ENCODE assay signal across 10 cellular contexts in genomic region chr19:55582284-55582683, GRCh38. TPM values are rescaled to one million over a fixed set of nuclear protein-coding genes. Genes with fewer than 3 reads are reported as not detected.
DNase-seq lines count a peak whose midpoint lies in the region; ATAC-seq and TF ChIP-seq lines count a peak whose summit lies in the region.
"Not testable (repeated sequence)": the region's sequence is repeated elsewhere in the genome, so short reads cannot be mapped to it uniquely, and the experiment has no call there.
"Had no signal": no experiment of that assay in that cellular context is flagged by ENCODE, and none has a peak within 500 bp of the region (broad histone marks: within the 10 kb centered on the region; RNA-seq: fewer than 3 reads in every experiment).

No MANE protein-coding gene starts in this region.

- not testable (repeated sequence) for ATAC-seq in upper lobe of left lung (ENCODE audit: low FRiP score in 2 of 2)

- not testable (repeated sequence) for H3K9ac ChIP-seq in endocrine pancreas (ENCODE audit: control insufficient read depth, insufficient read depth, low read length); liver (ENCODE audit: low read depth in 1 of 2, low read length in 2 of 2); neural progenitor cell

- TF ChIP-seq EP300 in upper lobe of left lung (IDR thresholded peaks at IDR 0.05): not testable (repeated sequence)

- POLR2A ChIA-PET in CD8-positive, alpha-beta memory T cell (lab: Charles Lee): interaction anchor here (1.1 kb wide), 1 partner anchor 44 kb away, joined by 3 read pairs; no protein-coding TSS in a partner anchor

- peaks cover 32 to 46% (median 39%) of the 10 kb centered on the region in 3 donors for H3K4me1 Mint-ChIP-seq in CD8-positive, alpha-beta memory T cell
- H3K4me1 Mint-ChIP-seq in activated T-helper 1 cell treated with anti-CD3 and anti-CD28 coated beads, Interleukin-12 subunit alpha, Interleukin-12 subunit beta, Interleukin-2, Interleukin-4 antibody, amounts not matched to agents 30 ng/mL and 10 ng/mL and 1 ng/mL, durations not matched to agents 14 hours and 24 hours and 36 hours (ENCODE audit: low read depth): peaks cover 34% of the 10 kb centered on the region
- peaks cover 37% of the 10 kb centered on the region for H3K4me1 Mint-ChIP-seq in neural progenitor cell

- DNase-seq in CD8-positive, alpha-beta memory T cell; activated T-helper 1 cell treated with anti-CD3 and anti-CD28 coated beads, Interleukin-12 subunit alpha, Interleukin-12 subunit beta, Interleukin-2, Interleukin-4 antibody, amounts not matched to agents 30 ng/mL and 10 ng/mL and 1 ng/mL, durations not matched to agents 14 hours and 24 hours and 36 hours (ENCODE audit: low spot score); neural progenitor cell (ENCODE audit: low spot score); upper lobe of left lung: not testable (repeated sequence)

- not testable (repeated sequence) for H3K4me3 ChIP-seq in CD8-positive, alpha-beta memory T cell (ENCODE audit: low read length); neural progenitor cell; upper lobe of left lung
- peak overlapping the region; percentile 61 for H3K4me3 ChIP-seq in endocrine pancreas (ENCODE audit: control insufficient read depth, insufficient read depth, low read length)
- peak overlapping the region in 2 of 3 donors; percentile 23 to 95 for H3K4me3 ChIP-seq in liver (ENCODE audit: low read depth in 1 of 3, low read length in 3 of 3)

- H3K79me2 ChIP-seq in neural progenitor cell (ENCODE audit: low read depth): peaks cover 22% of the 10 kb centered on the region

- H3K9me3 ChIP-seq in CD8-positive, alpha-beta memory T cell (ENCODE audit: low read length); endocrine pancreas (ENCODE audit: control insufficient read depth, low read length); liver (ENCODE audit: control insufficient read depth in 4 of 4, low read length in 3 of 4); neural progenitor cell (ENCODE audit: low read depth); upper lobe of left lung: not testable (repeated sequence)

- not testable (repeated sequence) for TF ChIP-seq POLR2A in upper lobe of left lung (IDR thresholded peaks at IDR 0.05)

- TF ChIP-seq RAD21 in liver (IDR thresholded peaks at IDR 0.05): not testable (repeated sequence)

- H3K9me3 Mint-ChIP-seq in CD8-positive, alpha-beta memory T cell; activated T-helper 1 cell treated with anti-CD3 and anti-CD28 coated beads, Interleukin-12 subunit alpha, Interleukin-12 subunit beta, Interleukin-2, Interleukin-4 antibody, amounts not matched to agents 30 ng/mL and 10 ng/mL and 1 ng/mL, durations not matched to agents 14 hours and 24 hours and 36 hours; neural progenitor cell: not testable (repeated sequence)

- H3K36me3 ChIP-seq in CD8-positive, alpha-beta memory T cell (ENCODE audit: insufficient read depth, low read length); endocrine pancreas (ENCODE audit: control insufficient read depth, insufficient read depth, low read length); liver (ENCODE audit: control insufficient read depth in 4 of 4, insufficient read depth in 3 of 4, low read depth in 1 of 4, low read length in 3 of 4); neural progenitor cell: not testable (repeated sequence)
- H3K36me3 ChIP-seq in upper lobe of left lung: peaks cover 3 to 21% (median 13%) of the 10 kb centered on the region in 4 donors

- H3K4me3 Mint-ChIP-seq in CD8-positive, alpha-beta memory T cell: peak overlapping the region in 6 of 7 donors; percentile 5 to 81 (median 34)
- H3K4me3 Mint-ChIP-seq in activated T-helper 1 cell treated with anti-CD3 and anti-CD28 coated beads, Interleukin-12 subunit alpha, Interleukin-12 subunit beta, Interleukin-2, Interleukin-4 antibody, amounts not matched to agents 30 ng/mL and 10 ng/mL and 1 ng/mL, durations not matched to agents 14 hours and 24 hours and 36 hours: peak overlapping the region; percentile 43
- peak overlapping the region; percentile 62 for H3K4me3 Mint-ChIP-seq in neural progenitor cell

- not testable (repeated sequence) for H2AFZ ChIP-seq in neural progenitor cell (replicated peaks)

- not testable (repeated sequence) for H4K20me1 ChIP-seq in neural progenitor cell (ENCODE audit: low read depth)

- H3K27me3 ChIP-seq in CD8-positive, alpha-beta memory T cell (ENCODE audit: insufficient read depth, low read length, poor library complexity, severe bottlenecking); endocrine pancreas (ENCODE audit: control insufficient read depth, insufficient read depth, low read length); liver (ENCODE audit: control insufficient read depth in 4 of 4, insufficient read depth in 4 of 4, low read length in 3 of 4); neural progenitor cell; upper lobe of left lung: not testable (repeated sequence)

- H3K4me2 ChIP-seq in neural progenitor cell: not testable (repeated sequence)

- not testable (repeated sequence) for TF ChIP-seq CTCF in liver (IDR thresholded peaks at IDR 0.05; ENCODE audit: low read depth, low read length, missing input control); neural progenitor cell (IDR thresholded peaks at IDR 0.05); upper lobe of left lung (IDR thresholded peaks at IDR 0.05)

- not testable (repeated sequence) for H3K27me3 Mint-ChIP-seq in CD8-positive, alpha-beta memory T cell; neural progenitor cell (ENCODE audit: insufficient read depth, low read depth)
- peaks cover 21% of the 10 kb centered on the region for H3K27me3 Mint-ChIP-seq in activated T-helper 1 cell treated with anti-CD3 and anti-CD28 coated beads, Interleukin-12 subunit alpha, Interleukin-12 subunit beta, Interleukin-2, Interleukin-4 antibody, amounts not matched to agents 30 ng/mL and 10 ng/mL and 1 ng/mL, durations not matched to agents 14 hours and 24 hours and 36 hours (ENCODE audit: insufficient read depth)

- peaks cover 45% of the 10 kb centered on the region for H3F3A ChIP-seq in neural progenitor cell (ENCODE audit: low read depth)

- H3K27ac Mint-ChIP-seq in CD8-positive, alpha-beta memory T cell: peak overlapping the region in 5 of 8 donors; percentile 5 to 75 (median 25)
- not testable (repeated sequence) for H3K27ac Mint-ChIP-seq in activated T-helper 1 cell treated with anti-CD3 and anti-CD28 coated beads, Interleukin-12 subunit alpha, Interleukin-12 subunit beta, Interleukin-2, Interleukin-4 antibody, amounts not matched to agents 30 ng/mL and 10 ng/mL and 1 ng/mL, durations not matched to agents 14 hours and 24 hours and 36 hours
- H3K27ac Mint-ChIP-seq in neural progenitor cell: peak overlapping the region; percentile 66

- CTCF ChIA-PET in CD8-positive, alpha-beta memory T cell (lab: Charles Lee): interaction anchor here (1.5 kb wide), 1 partner anchor 24 kb away, joined by 3 read pairs; no protein-coding TSS in a partner anchor

- intact Hi-C loops in activated T-helper 1 cell treated with anti-CD3 and anti-CD28 coated beads, Interleukin-12 subunit alpha, Interleukin-12 subunit beta, Interleukin-2, Interleukin-4 antibody, amounts not matched to agents 30 ng/mL and 10 ng/mL and 1 ng/mL, durations not matched to agents 14 hours and 24 hours and 36 hours (cut with micrococcal nuclease): loop anchor here (5.0 kb wide), 1 partner anchor 325 kb away; the partner anchor contains the start of gene PPP6R1

- H3K4me1 ChIP-seq in CD8-positive, alpha-beta memory T cell (ENCODE audit: insufficient read depth, low read length): peaks cover 29% of the 10 kb centered on the region
- not testable (repeated sequence) for H3K4me1 ChIP-seq in endocrine pancreas (ENCODE audit: control insufficient read depth, insufficient read depth, low read length); neural progenitor cell
- H3K4me1 ChIP-seq in liver (ENCODE audit: control insufficient read depth in 4 of 4, insufficient read depth in 4 of 4, low read length in 3 of 4) (peaks cover 7 to 45% (median 36%) of the 10 kb centered on the region in 4 donors), upper lobe of left lung (peaks cover 33 to 53% (median 38%) of the 10 kb centered on the region in 4 donors)

- WGBS in liver: 70% methylated on average over 4 of the region's 4 CpGs
- WGBS in upper lobe of left lung, 2 donors: 65 to 71% methylated on average over 4 of the region's 4 CpGs

- H3K36me3 Mint-ChIP-seq in CD8-positive, alpha-beta memory T cell; activated T-helper 1 cell treated with anti-CD3 and anti-CD28 coated beads, Interleukin-12 subunit alpha, Interleukin-12 subunit beta, Interleukin-2, Interleukin-4 antibody, amounts not matched to agents 30 ng/mL and 10 ng/mL and 1 ng/mL, durations not matched to agents 14 hours and 24 hours and 36 hours (ENCODE audit: low read depth); neural progenitor cell: not testable (repeated sequence)

- H3K27ac ChIP-seq in CD8-positive, alpha-beta memory T cell (ENCODE audit: low read depth, low read length); neural progenitor cell: not testable (repeated sequence)
- peak overlapping the region; percentile 66 to 75 for H3K27ac ChIP-seq in liver (ENCODE audit: low read depth in 1 of 2, low read length in 2 of 2)
- H3K27ac ChIP-seq in upper lobe of left lung: peak overlapping the region; percentile 31 to 95 (median 66)

RNA-seq across cellular contexts. Expression of gene ZNF579, which starts 1.6 kb away (rescaled TPM):
- total RNA-seq in CD8-positive, alpha-beta memory T cell: 1 to 10 TPM; 6.0 to 6.6 TPM
- 0.35 TPM for polyA plus RNA-seq in CD8-positive, alpha-beta memory T cell
- total RNA-seq in activated T-helper 1 cell treated with anti-CD3 and anti-CD28 coated beads, Interleukin-12 subunit alpha, Interleukin-12 subunit beta, Interleukin-2, Interleukin-4 antibody, amounts not matched to agents 30 ng/mL and 10 ng/mL and 1 ng/mL, durations not matched to agents 14 hours and 24 hours and 36 hours: 10.2 and 11.7 TPM in 2 replicates
- under 1 TPM; 0.92 to 0.93 TPM for total RNA-seq in liver
- 1 to 10 TPM; 1.4 to 3.3 TPM for polyA plus RNA-seq in liver
- 2.1 and 15.2 TPM in 2 replicates for total RNA-seq in neural progenitor cell (ENCODE audit: low replicate concordance)
- 10 to 100 TPM in 2 of 6 donors, 1 to 10 TPM in 4; 3.5 to 19.2 (median 8.4) TPM for total RNA-seq in upper lobe of left lung

RNA-seq across cellular contexts. Expression of gene FIZ1, which starts 17.0 kb away (rescaled TPM):
- 10 to 100 TPM; 23.9 to 25.8 TPM for total RNA-seq in CD8-positive, alpha-beta memory T cell
- 4.6 TPM for polyA plus RNA-seq in CD8-positive, alpha-beta memory T cell
- total RNA-seq in activated T-helper 1 cell treated with anti-CD3 and anti-CD28 coated beads, Interleukin-12 subunit alpha, Interleukin-12 subunit beta, Interleukin-2, Interleukin-4 antibody, amounts not matched to agents 30 ng/mL and 10 ng/mL and 1 ng/mL, durations not matched to agents 14 hours and 24 hours and 36 hours: 24.2 and 24.7 TPM in 2 replicates
- 1 to 10 TPM; 2.2 to 2.3 TPM for total RNA-seq in liver
- polyA plus RNA-seq in liver: 1 to 10 TPM; 1.1 to 4.3 TPM
- total RNA-seq in neural progenitor cell (ENCODE audit: low replicate concordance): 4.8 and 10.8 TPM in 2 replicates
- 10 to 100 TPM; 11.1 to 21.6 (median 16.3) TPM for total RNA-seq in upper lobe of left lung

RNA-seq across cellular contexts. Expression of gene ZNF524, which starts 17.8 kb away (rescaled TPM):
- 10 to 100 TPM; 13.9 to 15.8 TPM for total RNA-seq in CD8-positive, alpha-beta memory T cell
- 35.9 TPM for polyA plus RNA-seq in CD8-positive, alpha-beta memory T cell
- 20.0 and 22.9 TPM in 2 replicates for total RNA-seq in activated T-helper 1 cell treated with anti-CD3 and anti-CD28 coated beads, Interleukin-12 subunit alpha, Interleukin-12 subunit beta, Interleukin-2, Interleukin-4 antibody, amounts not matched to agents 30 ng/mL and 10 ng/mL and 1 ng/mL, durations not matched to agents 14 hours and 24 hours and 36 hours
- total RNA-seq in liver: 1 to 10 TPM; 6.7 to 8.8 TPM
- polyA plus RNA-seq in liver: 10 to 100 TPM; 11.5 to 12.3 TPM
- 3.2 and 5.4 TPM in 2 replicates for total RNA-seq in neural progenitor cell (ENCODE audit: low replicate concordance)
- total RNA-seq in upper lobe of left lung: 10 to 100 TPM; 19.9 to 58.7 (median 34.9) TPM

RNA-seq across cellular contexts. Expression of gene ZNF865, which starts 23.2 kb away (rescaled TPM):
- total RNA-seq in CD8-positive, alpha-beta memory T cell: 10 to 100 TPM; 12.7 to 15.3 TPM
- 0.21 TPM for polyA plus RNA-seq in CD8-positive, alpha-beta memory T cell
- 12.6 and 13.2 TPM in 2 replicates for total RNA-seq in activated T-helper 1 cell treated with anti-CD3 and anti-CD28 coated beads, Interleukin-12 subunit alpha, Interleukin-12 subunit beta, Interleukin-2, Interleukin-4 antibody, amounts not matched to agents 30 ng/mL and 10 ng/mL and 1 ng/mL, durations not matched to agents 14 hours and 24 hours and 36 hours
- total RNA-seq in liver (1 to 10 TPM; 1.4 to 1.8 TPM), neural progenitor cell (ENCODE audit: low replicate concordance) (0.49 and 4.5 TPM in 2 replicates), upper lobe of left lung (10 to 100 TPM in 4 of 6 donors, 1 to 10 TPM in 2; 7.7 to 39.8 (median 20.6) TPM)
- 1 to 10 TPM in 1 of 2 donors, under 1 TPM in 1; 0.38 to 3.1 TPM for polyA plus RNA-seq in liver

RNA-seq across cellular contexts. Expression of gene SBK3, which starts 36.9 kb away (rescaled TPM):
- not detected for total RNA-seq in CD8-positive, alpha-beta memory T cell
- not detected for polyA plus RNA-seq in CD8-positive, alpha-beta memory T cell
- not detected in 2 replicates for total RNA-seq in activated T-helper 1 cell treated with anti-CD3 and anti-CD28 coated beads, Interleukin-12 subunit alpha, Interleukin-12 subunit beta, Interleukin-2, Interleukin-4 antibody, amounts not matched to agents 30 ng/mL and 10 ng/mL and 1 ng/mL, durations not matched to agents 14 hours and 24 hours and 36 hours
- not detected for total RNA-seq in liver
- under 1 TPM in 1 of 2 donors, not detected in 1; 0.03 TPM for polyA plus RNA-seq in liver
- 3.3 and 15.1 TPM in 2 replicates for total RNA-seq in neural progenitor cell (ENCODE audit: low replicate concordance)
- 1 to 10 TPM in 1 of 6 donors, under 1 TPM in 2, not detected in 3; 0.30 to 1.6 (median 0.94) TPM for total RNA-seq in upper lobe of left lung
- total RNA-seq: Daoy, H4, transverse colon had no signal
- polyA plus RNA-seq: AG04450 had no signal
